In the genomic region with DNA sequence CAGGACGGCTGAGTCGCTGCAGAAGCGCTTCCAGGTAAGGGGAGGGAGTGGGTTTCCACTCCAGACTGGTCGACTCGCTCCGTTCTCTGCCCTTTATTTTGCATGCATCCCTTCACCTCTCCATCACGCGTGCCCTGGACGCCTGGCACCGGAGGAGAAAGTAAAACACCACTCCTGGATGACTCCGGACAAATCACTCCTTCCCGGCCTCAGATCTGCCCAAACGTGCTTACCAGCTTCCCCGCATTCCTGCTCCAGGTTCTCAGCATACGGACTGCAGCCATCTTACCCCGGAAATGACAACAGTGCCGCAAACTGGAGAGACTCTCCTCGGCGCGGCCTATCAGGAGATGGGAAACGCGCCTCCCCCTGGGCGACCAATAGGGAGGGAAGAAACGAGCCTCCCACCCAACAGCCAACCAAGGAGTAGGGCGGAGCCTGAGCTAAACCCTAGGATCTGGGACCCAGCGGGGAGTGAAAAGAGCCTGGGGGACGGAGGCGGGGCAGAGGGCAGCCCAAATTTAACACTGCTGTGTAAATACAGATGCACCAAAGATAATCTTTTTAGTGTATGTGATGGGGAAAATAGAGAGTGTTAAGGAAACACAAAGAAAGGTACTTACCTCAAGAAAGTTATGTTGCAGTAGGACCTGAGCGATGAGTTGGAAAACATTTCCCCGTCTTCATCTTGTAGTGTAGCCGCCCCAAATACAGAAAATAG, we compare ENCODE assay signal across 8 cellular contexts. TPM values are rescaled to one million over a fixed set of nuclear protein-coding genes. Genes with fewer than 3 reads are reported as not detected.
DNase-seq lines count a peak whose midpoint lies in the region; ATAC-seq, FAIRE-seq and TF ChIP-seq lines count a peak whose summit lies in the region.

A gene (minus strand): TSS at position 298 of the 721 bp plus-strand sequence. CDS start 14 bp downstream, at position 284.

- H3K9ac ChIP-seq in endodermal cell (ENCODE audit: extremely low read depth, low read length, poor library complexity, severe bottlenecking) (peak within 1 kb of the TSS; percentile 93), mesendoderm (ENCODE audit: low read length) (peak within 1 kb of the TSS; percentile 88)

- peak within 1 kb of the TSS; percentile 4 for H3K4ac ChIP-seq in mesendoderm (ENCODE audit: low read depth, low read length)

- no peak within 1 kb of the TSS for H2BK15ac ChIP-seq in mesendoderm (replicated peaks; ENCODE audit: low read depth)

- H3K36me3 ChIP-seq in Caco-2 (ENCODE audit: control insufficient read depth, insufficient read depth, low read length) (no peaks in the 10 kb centered on the region), endodermal cell (ENCODE audit: control insufficient read depth, insufficient read depth, low read length) (no peaks in the 10 kb centered on the region), mesendoderm (ENCODE audit: control insufficient read depth, insufficient read depth, low read length) (no peaks in the 10 kb centered on the region)

- no peak within 1 kb of the TSS for H3K18ac ChIP-seq in mesendoderm (ENCODE audit: low read length)

- H3K4me3 ChIP-seq in Caco-2 (ENCODE audit: low read depth, low read length), result peak within 1 kb of the TSS; percentile 48
- peak within 1 kb of the TSS; percentile 99 for H3K4me3 ChIP-seq in endodermal cell (ENCODE audit: low read length)
- H3K4me3 ChIP-seq in mesendoderm (ENCODE audit: low read length), result peak within 1 kb of the TSS; percentile 97

- no peaks in the 10 kb centered on the region for H3K36me3 Mint-ChIP-seq in Caco-2 (ENCODE audit: insufficient read depth, unreplicated experiment)
- H3K36me3 Mint-ChIP-seq in endodermal cell (ENCODE audit: low read depth), result peaks cover 6% of the 10 kb centered on the region

- BruUV-seq in Caco-2 (replicated peaks; lab: Mats Ljungman, UMichigan), result no TSS peak

- H3K23ac ChIP-seq in mesendoderm (ENCODE audit: low read length), result peak within 1 kb of the TSS; percentile 34

- peaks cover 5% of the 10 kb centered on the region for H3K79me1 ChIP-seq in mesendoderm (ENCODE audit: low read length)

- H3K27me3 Mint-ChIP-seq in Caco-2 (ENCODE audit: insufficient read depth, unreplicated experiment), result no peaks in the 10 kb centered on the region
- H3K27me3 Mint-ChIP-seq in endodermal cell (ENCODE audit: insufficient read depth), result no peaks in the 10 kb centered on the region

- POLR2A ChIA-PET in Caco-2 (lab: Charles Lee), result interaction anchor here (0.5 to 2.7 kb wide), 4 partner anchors 17 to 484 kb away, joined by 3 to 15 read pairs (median 4); a partner anchor contains a TSS

- H4K5ac ChIP-seq in mesendoderm (ENCODE audit: low read length), result no peak within 1 kb of the TSS

- H3K79me2 ChIP-seq in mesendoderm (ENCODE audit: control insufficient read depth, insufficient read depth, low read length), result peaks cover 11% of the 10 kb centered on the region

- H3K27ac Mint-ChIP-seq in Caco-2 (ENCODE audit: unreplicated experiment) (no peak within 1 kb of the TSS), endodermal cell (no peak within 1 kb of the TSS)

- no peak within 1 kb of the TSS for H2BK120ac ChIP-seq in mesendoderm (ENCODE audit: low read depth, low read length)

- H3K4me1 ChIP-seq in Caco-2, result peaks cover 12% of the 10 kb centered on the region; the same call in 1 of the 2 replicates
- peaks cover 6% of the 10 kb centered on the region for H3K4me1 ChIP-seq in endodermal cell (ENCODE audit: control insufficient read depth, insufficient read depth, low read length)
- peaks cover 4% of the 10 kb centered on the region for H3K4me1 ChIP-seq in mesendoderm (ENCODE audit: control insufficient read depth, low read depth, low read length)

- H3K4me2 ChIP-seq in mesendoderm (ENCODE audit: low read length), result peak within 1 kb of the TSS; percentile 39

- intact Hi-C loops in Caco-2 (cut with micrococcal nuclease; ENCODE audit: unreplicated experiment), result loop anchor here (2.0 kb wide), 1 partner anchor 17 kb away; a partner anchor contains a TSS

- peak; percentile 20 for FAIRE-seq in HTR-8/SVneo (lab: Jason Lieb, UNC)

- H2BK5ac ChIP-seq in mesendoderm (ENCODE audit: low read length), result peak within 1 kb of the TSS; percentile 88

- peaks cover 14% of the 10 kb centered on the region for H3K4me1 Mint-ChIP-seq in Caco-2 (ENCODE audit: low read depth, unreplicated experiment)
- peaks cover 16% of the 10 kb centered on the region for H3K4me1 Mint-ChIP-seq in endodermal cell

- H3K56ac ChIP-seq in mesendoderm (ENCODE audit: low read length), result peak within 1 kb of the TSS; percentile 98

- CTCF ChIA-PET in Caco-2 (lab: Charles Lee), result no interaction called here

- DNase-seq in Caco-2 (peak; percentile 89 to 90), HTR-8/SVneo (ENCODE audit: insufficient read length, low spot score) (peak; percentile 93), NOMO-1 treated with dmso at 0.1 percent for 144 hours (lab: John Stamatoyannopoulos, UW; ENCODE audit: unreplicated experiment) (peak; percentile 94), endodermal cell (peak; percentile 99), mesendoderm (peak; percentile 99)
- peak; percentile 68 to 75 (median 74) for DNase-seq in activated CD8-positive, alpha-beta memory T cell treated with anti-CD3 and anti-CD28 coated beads for 48 hours (ENCODE audit: low read depth in 2 of 3, low spot score in 2 of 3)
- peak; percentile 80 for DNase-seq in stimulated activated CD8-positive, alpha-beta memory T cell treated with anti-CD3 and anti-CD28 coated beads, Interleukin-15, amount 100 ng/mL, for 1 hour (ENCODE audit: low read depth)

- no peaks in the 10 kb centered on the region for H3K27me3 ChIP-seq in Caco-2 (replicated peaks; ENCODE audit: control insufficient read depth, insufficient read depth, low read length)
- no peaks in the 10 kb centered on the region for H3K27me3 ChIP-seq in endodermal cell (ENCODE audit: control insufficient read depth, insufficient read depth, low read length, poor library complexity, severe bottlenecking)
- no peaks in the 10 kb centered on the region for H3K27me3 ChIP-seq in mesendoderm (ENCODE audit: insufficient read depth, low read length, poor library complexity)

- H3K4me3 Mint-ChIP-seq in Caco-2 (ENCODE audit: unreplicated experiment) (no peak within 1 kb of the TSS), endodermal cell (no peak within 1 kb of the TSS)

- no peak within 1 kb of the TSS for H2AK5ac ChIP-seq in mesendoderm (ENCODE audit: low read length)

- no peak within 1 kb of the TSS for H4K8ac ChIP-seq in mesendoderm (ENCODE audit: low read depth, low read length)

- H3K9me3 Mint-ChIP-seq in Caco-2 (ENCODE audit: unreplicated experiment), result no peaks in the 10 kb centered on the region
- no peaks in the 10 kb centered on the region for H3K9me3 Mint-ChIP-seq in endodermal cell

- H3K9me3 ChIP-seq in Caco-2 (no peaks in the 10 kb centered on the region), endodermal cell (ENCODE audit: control insufficient read depth, low read length) (no peaks in the 10 kb centered on the region)

- WGBS in endodermal cell (ENCODE audit: insufficient coverage in 1 of 2, insufficient read length in 1 of 2), 2 experiments, result 4 to 15% methylated on average over 8 to 31 of the region's 31 CpGs
- no CpG with 5 or more reads among the region's 31 CpGs for WGBS in mesendoderm (ENCODE audit: extremely low coverage, insufficient coverage, low lambda C conversion rate)

- TF ChIP-seq CTCF in Caco-2 (IDR thresholded peaks at IDR 0.05; ENCODE audit: insufficient read depth in 1 of 2, low read depth in 1 of 2, low read length in 1 of 2, severe bottlenecking in 1 of 2, unreplicated experiment in 1 of 2) (no peak), endodermal cell (conservative IDR thresholded peaks at IDR 0.05) (no peak)

- peak within 1 kb of the TSS; percentile 75 for H3K27ac ChIP-seq in endodermal cell (ENCODE audit: low read depth, low read length)
- no peak within 1 kb of the TSS for H3K27ac ChIP-seq in mesendoderm (ENCODE audit: low read depth, low read length)

- peak; percentile 100 for ATAC-seq in GM21381 (IDR thresholded peaks at IDR 0.05; ENCODE audit: unreplicated experiment)

RNA-seq across cellular contexts. Expression of the gene that starts here (rescaled TPM):
- total RNA-seq in Caco-2 (2022), result 13.3 and 14.1 TPM in 2 replicates
- total RNA-seq in endodermal cell, result 10 to 100 TPM; 23.0 to 24.6 TPM
- polyA plus RNA-seq in endodermal cell (2013, experiment 1 of 2), result 8.0 TPM
- 7.9 TPM for polyA plus RNA-seq in endodermal cell (2013, experiment 2 of 2)
- polyA plus RNA-seq in mesendoderm (2013, experiment 1 of 2), result 6.3 TPM
- polyA plus RNA-seq in mesendoderm (2013, experiment 2 of 2), result 6.0 TPM

Comparison
In these comparisons a context has a peak if more than half of its experiments do, and no peak if none do; other contexts are left out.
1. H3K4me3 ChIP-seq: peak in every context shown above with its lines; median percentile 99 in endodermal cell; 97 in mesendoderm; 48 in Caco-2.